Comparison of ENCODE assay signal across 1 cellular context in the genomic region with DNA sequence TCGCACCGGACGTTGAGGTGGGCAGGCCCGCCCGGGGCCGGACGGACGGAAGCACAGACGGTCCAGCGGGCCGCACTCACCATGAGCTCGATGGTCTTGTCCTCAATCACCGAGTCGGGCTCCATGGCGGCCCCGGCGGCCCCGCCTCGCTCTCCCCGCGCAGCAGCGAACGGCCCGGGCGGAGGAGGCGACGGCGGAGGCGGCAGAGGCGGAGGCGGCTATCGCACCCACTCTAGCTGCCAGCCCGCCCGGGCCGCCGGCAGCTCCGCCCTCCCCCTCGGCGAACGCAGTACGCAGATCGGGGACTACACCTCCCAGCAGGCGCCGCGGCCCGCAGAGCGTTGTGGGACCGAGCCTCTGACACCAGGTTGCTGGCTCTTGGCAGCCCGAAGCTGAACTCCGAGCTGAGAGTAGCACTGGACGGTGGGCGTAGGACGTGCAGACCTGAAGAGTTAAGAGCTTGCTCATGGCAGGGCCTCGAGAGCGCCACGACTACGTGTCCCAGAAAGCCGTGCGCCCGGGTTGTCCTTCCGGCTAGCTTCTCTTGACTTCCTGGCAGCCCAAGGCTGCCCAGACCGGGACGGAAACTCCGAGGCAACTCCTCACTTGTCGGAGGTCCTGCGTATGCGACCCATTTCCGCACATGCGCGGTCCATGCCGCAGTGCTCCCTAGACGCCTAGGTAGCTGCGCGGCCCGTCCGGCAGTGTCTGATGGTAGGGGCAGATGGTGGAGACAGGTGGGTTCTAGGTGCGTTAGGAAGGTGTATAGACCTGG.
TF ChIP-seq lines count a peak whose summit lies in the region.

FBXW11 (minus strand) TSS at position 261 of the 775 bp plus-strand sequence; CDS start at position 125, 136 bp downstream.

TF ChIP-seq in endothelial cell of umbilical vein, 7 proteins besides CTCF, POLR2A, EP300 and RAD21 (continued from another document):
- TF ChIP-seq JUN (IDR thresholded peaks at IDR 0.05; ENCODE audit: borderline replicate concordance, insufficient read depth, insufficient read length, low read depth), result no peak
